In the genomic region with DNA sequence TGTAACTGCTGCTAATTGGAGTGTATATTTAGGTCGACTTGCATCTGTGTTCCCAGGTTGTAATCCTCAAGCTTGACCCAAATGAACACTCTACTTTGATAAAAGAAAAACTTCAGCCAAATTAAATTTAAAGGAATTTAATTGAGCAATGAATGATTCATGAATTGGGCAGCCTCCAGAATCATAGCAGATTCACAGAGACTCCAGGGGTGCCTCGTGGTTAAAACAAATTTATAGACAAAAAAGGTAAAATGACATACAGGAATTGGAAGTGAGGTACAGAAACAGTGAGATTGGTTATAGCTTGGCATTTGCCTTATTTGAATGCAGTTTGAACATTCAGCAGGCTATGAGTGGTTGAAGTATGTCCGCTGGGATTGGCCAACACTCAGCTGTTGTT, we compare ENCODE assay signal across 29 cellular contexts. TPM values are rescaled to one million over a fixed set of nuclear protein-coding genes. Genes with fewer than 3 reads are reported as not detected.
DNase-seq lines count a peak whose midpoint lies in the region; ATAC-seq and TF ChIP-seq lines count a peak whose summit lies in the region.
"Had no signal": no experiment of that assay in that cellular context is flagged by ENCODE, and none has a peak within 500 bp of the region (broad histone marks: within the 10 kb centered on the region; RNA-seq: fewer than 3 reads in every experiment).

No MANE protein-coding gene starts in this region.

- no peak overlapping the region for H3K18ac ChIP-seq in IMR-90 (ENCODE audit: low read depth, low read length)

- no peak for TF ChIP-seq RAD21 in IMR-90 (IDR thresholded peaks at IDR 0.05; ENCODE audit: low read length)

- no peak overlapping the region for H3K4me3 ChIP-seq in IMR-90 (ENCODE audit: insufficient read depth, low read depth, low read length)
- no peak overlapping the region for H3K4me3 ChIP-seq in osteoblast (ENCODE audit: insufficient read depth, low read length)
- H3K4me3 ChIP-seq in A673 (ENCODE audit: low read depth, low read length, poor library complexity, severe bottlenecking): no peak overlapping the region
- H3K4me3 ChIP-seq: BLaER1, dorsolateral prefrontal cortex, lower lobe of right lung, pancreas, right atrium auricular region, SJCRH30, spleen had no signal

- no peaks in the 10 kb centered on the region for H3K79me1 ChIP-seq in IMR-90 (ENCODE audit: low read depth in 1 of 2, low read length in 2 of 2)

- no peak overlapping the region for H2AK9ac ChIP-seq in IMR-90 (replicated peaks; ENCODE audit: low read depth, low read length, poor library complexity)

- CTCF ChIA-PET in IMR-90 (lab: Yijun Ruan, JAX): interaction anchor here (0.6 kb wide), 1 partner anchor 218 kb away, joined by 7 read pairs; no protein-coding TSS in a partner anchor
- CTCF ChIA-PET in A673 (lab: Charles Lee): no interaction called here

- H2AFZ ChIP-seq in IMR-90 (replicated peaks; ENCODE audit: low read length, poor library complexity): no peak overlapping the region
- H2AFZ ChIP-seq in osteoblast (ENCODE audit: low read length): no peak overlapping the region

- H4K5ac ChIP-seq in IMR-90 (ENCODE audit: low read depth, low read length): no peak overlapping the region

- POLR2A ChIA-PET in IMR-90 (lab: Charles Lee; ENCODE audit: unreplicated experiment): no interaction called here
- POLR2A ChIA-PET in A673 (lab: Charles Lee; ENCODE audit: low non-redundant PET): no interaction called here

- no peak overlapping the region for H2AK5ac ChIP-seq in IMR-90 (ENCODE audit: low read depth, low read length)

- no peaks in the 10 kb centered on the region for H3K4me1 ChIP-seq in IMR-90 (ENCODE audit: control insufficient read depth, insufficient read depth, low read length)
- peaks cover 3% of the 10 kb centered on the region for H3K4me1 ChIP-seq in osteoblast (ENCODE audit: insufficient read depth, low read length)
- H3K4me1 ChIP-seq in A673 (ENCODE audit: insufficient read depth, low read length, poor library complexity, severe bottlenecking): no peaks in the 10 kb centered on the region
- H3K4me1 ChIP-seq: BLaER1, lower lobe of right lung, pancreas, right atrium auricular region, spleen had no signal

- H3K9me3 ChIP-seq in IMR-90 (ENCODE audit: control insufficient read depth, insufficient read depth, low read length): no peaks in the 10 kb centered on the region
- H3K9me3 ChIP-seq in osteoblast (ENCODE audit: low read depth, low read length): no peaks in the 10 kb centered on the region
- H3K9me3 ChIP-seq in A673 (ENCODE audit: low read depth, low read length, poor library complexity, severe bottlenecking): no peaks in the 10 kb centered on the region
- H3K9me3 ChIP-seq: BLaER1, lower lobe of right lung, pancreas, right atrium auricular region, spleen had no signal

- intact Hi-C loops in IMR-90 (cut with micrococcal nuclease): no loop called here
- intact Hi-C loops in A673 (cut with micrococcal nuclease; ENCODE audit: unreplicated experiment): no loop called here

- H4K91ac ChIP-seq in IMR-90 (ENCODE audit: insufficient read depth, low read depth, low read length): no peak overlapping the region

- no peak overlapping the region for H3K4me2 ChIP-seq in IMR-90 (ENCODE audit: low read depth, low read length)
- no peak overlapping the region for H3K4me2 ChIP-seq in osteoblast (ENCODE audit: insufficient read depth, low read length)
- H3K4me2 ChIP-seq: BLaER1 had no signal

- H2BK5ac ChIP-seq in IMR-90 (ENCODE audit: low read depth, low read length, poor library complexity, severe bottlenecking): no peak overlapping the region

- DNase-seq in EH (ENCODE audit: low read depth) (peak; percentile 55), IMR-90 (peak; percentile 65), astrocyte of the hippocampus (ENCODE audit: low read depth, low spot score) (peak; percentile 32), fibroblast of peridontal ligament (ENCODE audit: extremely low read depth) (peak; percentile 65), osteoblast (ENCODE audit: insufficient read length, low spot score, missing footprints) (no peak), HUDEP-2 (lab: John Stamatoyannopoulos, UW; ENCODE audit: unreplicated experiment in 76 of 76) (no peak), MV-4-11 (lab: John Stamatoyannopoulos, UW) (no peak), A673 (ENCODE audit: low spot score) (no peak)
- DNase-seq: ACHN; activated CD4-positive, alpha-beta memory T cell treated with anti-CD3 and anti-CD28 coated beads for 36 hours; activated CD4-positive, CD25-positive, alpha-beta regulatory T cell treated with anti-CD3 and anti-CD28 coated beads, Interleukin-2, amount 50 U/mL, for 72 hours; activated CD8-positive, alpha-beta memory T cell treated with anti-CD3 and anti-CD28 coated beads, Interleukin-2, amount 50 U/mL, for 4 hours; activated naive CD4-positive, alpha-beta T cell treated with anti-CD3 and anti-CD28 coated beads, Interleukin-2, amount 50 U/mL, for 16 hours; DMS153; dorsolateral prefrontal cortex; H7; lower lobe of right lung; NCI-H510A treated with DMSO at 0.1 percent for 48 hours; nephron progenitor cell; pancreas; SJCRH30; spleen; stimulated activated CD4-positive, alpha-beta T cell treated with anti-CD3 and anti-CD28 coated beads, Interleukin-4, amount 100 ng/mL, for 1 hour; substantia nigra; T-cell had no signal

- no peak overlapping the region for H3K56ac ChIP-seq in IMR-90 (ENCODE audit: extremely low read depth, insufficient read depth, low read length)

- no peak overlapping the region for H3K9ac ChIP-seq in IMR-90 (ENCODE audit: low read depth, low read length)
- H3K9ac ChIP-seq: BLaER1 had no signal

- BruUV-seq in IMR-90 (replicated peaks; lab: Mats Ljungman, UMichigan): no TSS peak
- no TSS peak for BruUV-seq in A673 (replicated peaks; lab: Mats Ljungman, UMichigan)

- no peak overlapping the region for H2BK120ac ChIP-seq in IMR-90 (ENCODE audit: low read depth, low read length)

- in situ Hi-C loops in IMR-90 (cut with MboI; ENCODE audit: low sequenced_read_pairs): no loop called here

- no peak overlapping the region for H4K8ac ChIP-seq in IMR-90 (ENCODE audit: low read depth in 2 of 2, low read length in 2 of 2)

- H3K9me1 ChIP-seq in IMR-90 (ENCODE audit: insufficient read depth, low read length): no peaks in the 10 kb centered on the region

- no peaks in the 10 kb centered on the region for H3K79me2 ChIP-seq in osteoblast (ENCODE audit: insufficient read depth, low read length)

- H2BK20ac ChIP-seq in IMR-90 (ENCODE audit: low read depth, low read length): no peak overlapping the region

- H3K27ac ChIP-seq in IMR-90 (ENCODE audit: insufficient read depth, low read length) (no peak overlapping the region), osteoblast (ENCODE audit: low read depth, low read length) (no peak overlapping the region), A673 (ENCODE audit: low read depth, low read length, poor library complexity, severe bottlenecking) (no peak overlapping the region)
- H3K27ac ChIP-seq: BLaER1, dorsolateral prefrontal cortex, lower lobe of right lung, pancreas, right atrium auricular region, SJCRH30, spleen had no signal

- TF ChIP-seq POLR2A in IMR-90 (IDR thresholded peaks at IDR 0.05; ENCODE audit: low read depth, low read length): no peak

- dilution Hi-C loops in IMR-90 (cut with HindIII; ENCODE audit: low sequenced_read_pairs, unreplicated experiment): no loop called here

- no peak for ATAC-seq in IMR-90 (ENCODE audit: low read depth)
- ATAC-seq: lower lobe of right lung; pancreas; stimulated activated effector memory CD8-positive, alpha-beta T cell treated with anti-CD3 and anti-CD28 coated beads, Interleukin-12 subunit alpha, Interleukin-12 subunit beta, amount 100 ng/mL, for 72 hours; T-cell had no signal

- no peaks in the 10 kb centered on the region for H4K20me1 ChIP-seq in IMR-90 (ENCODE audit: insufficient read depth, low read length)
- H4K20me1 ChIP-seq in osteoblast (ENCODE audit: insufficient read depth, low read length): no peaks in the 10 kb centered on the region
- H4K20me1 ChIP-seq: BLaER1 had no signal

- H3K23ac ChIP-seq in IMR-90 (ENCODE audit: low read depth, low read length): no peak overlapping the region

- WGBS in IMR-90 (ENCODE audit: extremely low coverage in 2 of 2, insufficient read length in 1 of 2), 2 experiments: no CpG with 5 or more reads among the region's 3 CpGs

- no peak overlapping the region for H2BK15ac ChIP-seq in IMR-90 (ENCODE audit: low read depth, low read length)

- TF ChIP-seq CTCF in IMR-90 (conservative IDR thresholded peaks at IDR 0.05; ENCODE audit: low read depth, low read length) (no peak), osteoblast (IDR thresholded peaks at IDR 0.05; ENCODE audit: extremely low read depth, low read depth, low read length) (no peak), A673 (conservative IDR thresholded peaks at IDR 0.05; ENCODE audit: low read depth, low read length) (no peak)

- H3K27me3 ChIP-seq in IMR-90 (ENCODE audit: control insufficient read depth, insufficient read depth, low read length): no peaks in the 10 kb centered on the region
- H3K27me3 ChIP-seq in osteoblast (ENCODE audit: insufficient read depth, low read length): no peaks in the 10 kb centered on the region
- no peaks in the 10 kb centered on the region for H3K27me3 ChIP-seq in A673 (replicated peaks; ENCODE audit: insufficient read depth, low read depth, low read length, poor library complexity)
- H3K27me3 ChIP-seq: BLaER1, pancreas, right atrium auricular region, SJCRH30, spleen had no signal

- no peak overlapping the region for H3K14ac ChIP-seq in IMR-90 (replicated peaks; ENCODE audit: low read depth, low read length)

- no peaks in the 10 kb centered on the region for H3K36me3 ChIP-seq in IMR-90 (ENCODE audit: control insufficient read depth, insufficient read depth, low read length)
- no peaks in the 10 kb centered on the region for H3K36me3 ChIP-seq in osteoblast (ENCODE audit: insufficient read depth, low read length)
- H3K36me3 ChIP-seq in A673 (ENCODE audit: insufficient read depth, low read length, poor library complexity, severe bottlenecking): no peaks in the 10 kb centered on the region
- H3K36me3 ChIP-seq: BLaER1, lower lobe of right lung, pancreas, right atrium auricular region, SJCRH30, spleen had no signal

- H3K4ac ChIP-seq in IMR-90 (ENCODE audit: low read depth, low read length): no peak overlapping the region

TF ChIP-seq in IMR-90, 13 proteins besides CTCF, POLR2A, EP300 and RAD21:
- TF ChIP-seq CEBPB (IDR thresholded peaks at IDR 0.05; ENCODE audit: low read depth, low read length) (peak; percentile 67), CHD1 (IDR thresholded peaks at IDR 0.05; ENCODE audit: low read depth, low read length) (no peak)

RNA-seq across cellular contexts. Expression of gene SPATA31D4, which starts 21.6 kb away (rescaled TPM):
- not detected in 2 replicates for total RNA-seq in IMR-90 (2012; rRNA removed)
- not detected in 2 replicates for polyA plus RNA-seq in IMR-90 (2012; rRNA removed)
- not detected in 2 replicates for polyA plus RNA-seq in IMR-90 (2012; cell fraction: cytosol; rRNA removed)
- not detected in 2 replicates for polyA plus RNA-seq in IMR-90 (2012; cell fraction: nucleus; rRNA removed; ENCODE audit: low replicate concordance)
- total RNA-seq in osteoblast: not detected in 2 replicates
- total RNA-seq in A673 (2021): not detected in 2 replicates
- total RNA-seq: activated CD4-positive, alpha-beta memory T cell treated with anti-CD3 and anti-CD28 coated beads for 36 hours; activated T-helper 1 cell treated with anti-CD3 and anti-CD28 coated beads, Interleukin-12 subunit alpha, Interleukin-12 subunit beta, Interleukin-2, Interleukin-4 antibody, amounts not matched to agents 30 ng/mL and 10 ng/mL and 1 ng/mL, durations not matched to agents 14 hours and 24 hours and 36 hours; dorsolateral prefrontal cortex; H7; lower lobe of right lung; pancreas; right atrium auricular region; SJCRH30; spleen; T-cell had no signal

RNA-seq across cellular contexts. Expression of gene SPATA31D3, which starts 36.6 kb away (rescaled TPM):
- total RNA-seq in IMR-90 (2012; rRNA removed): not detected in 2 replicates
- polyA plus RNA-seq in IMR-90 (2012; rRNA removed): not detected in 2 replicates
- not detected in 2 replicates for polyA plus RNA-seq in IMR-90 (2012; cell fraction: cytosol; rRNA removed)
- not detected in 2 replicates for polyA plus RNA-seq in IMR-90 (2012; cell fraction: nucleus; rRNA removed; ENCODE audit: low replicate concordance)
- total RNA-seq in osteoblast: not detected in 2 replicates
- not detected in 2 replicates for total RNA-seq in A673 (2021)
- total RNA-seq: activated CD4-positive, alpha-beta memory T cell treated with anti-CD3 and anti-CD28 coated beads for 36 hours; activated T-helper 1 cell treated with anti-CD3 and anti-CD28 coated beads, Interleukin-12 subunit alpha, Interleukin-12 subunit beta, Interleukin-2, Interleukin-4 antibody, amounts not matched to agents 30 ng/mL and 10 ng/mL and 1 ng/mL, durations not matched to agents 14 hours and 24 hours and 36 hours; dorsolateral prefrontal cortex; H7; lower lobe of right lung; pancreas; right atrium auricular region; SJCRH30; spleen; T-cell had no signal
- polyA plus RNA-seq: pancreas had no signal

Comparison
In these comparisons a context has a peak if more than half of its experiments do, and no peak if none do; other contexts are left out.
1. DNase-seq: peak in EH (single experiment), IMR-90 (single experiment), astrocyte of the hippocampus (single experiment) and fibroblast of peridontal ligament (single experiment); none in osteoblast (single experiment), HUDEP-2 (0 of 76), MV-4-11 (single experiment) and A673 (single experiment).